In genomic region chr17:82037113-82037888, GRCh38 we compare ENCODE assay signal across 8 cellular contexts. TPM values are rescaled to one million over a fixed set of nuclear protein-coding genes. Genes with fewer than 3 reads are reported as not detected.
DNase-seq lines count a peak whose midpoint lies in the region; ATAC-seq, FAIRE-seq and TF ChIP-seq lines count a peak whose summit lies in the region.

Gene DCXR, minus strand, starts transcription at chr17:82037697. Its CDS starts 15 bp downstream, at chr17:82037682.

- no peaks in the 10 kb centered on the region for H3K79me2 ChIP-seq in OCI-LY1 (ENCODE audit: insufficient read depth, low read length)

- no peaks in the 10 kb centered on the region; the same call in 1 of the 2 replicates for H3F3A ChIP-seq in OCI-LY1 (ENCODE audit: insufficient read depth, low read length)

- H3K36me3 ChIP-seq in OCI-LY1 (ENCODE audit: insufficient read depth, low read length) = 0 out of 2 replicates have a peak, but pooled peaks cover 6% of the 10 kb centered on the region

- no peak for FAIRE-seq in D721Med (lab: Jason Lieb, UNC)

- in situ Hi-C loops in endometrial microvascular endothelial cells (cut with HindIII; ENCODE audit: inconsistent ontology term, low pct_unique_long_range_greater_than_20kb, low sequenced_read_pairs) = no loop called here

- H3K27ac Mint-ChIP-seq in mesothelial cell of epicardium = peak within 1 kb of the TSS; percentile 89

- peak within 1 kb of the TSS; percentile 50; the same call in 1 of the 2 replicates for H2AFZ ChIP-seq in OCI-LY1 (ENCODE audit: low read length)

- H3K4me3 ChIP-seq in OCI-LY1 (ENCODE audit: low read depth, low read length, poor library complexity, severe bottlenecking) = peak within 1 kb of the TSS; percentile 80

- H3K9me3 Mint-ChIP-seq in mesothelial cell of epicardium = no peaks in the 10 kb centered on the region

- peak; percentile 91 for ATAC-seq in GM21447 (IDR thresholded peaks at IDR 0.05; ENCODE audit: unreplicated experiment)

- H3K9me2 ChIP-seq in OCI-LY1 (ENCODE audit: low read depth, low read length) = no peaks in the 10 kb centered on the region

- H3K9me3 ChIP-seq in OCI-LY1 (ENCODE audit: low read length) = no peaks in the 10 kb centered on the region

- H3K27me3 Mint-ChIP-seq in mesothelial cell of epicardium (ENCODE audit: low read depth) = no peaks in the 10 kb centered on the region

- peak within 1 kb of the TSS; percentile 74 for H3K4me3 Mint-ChIP-seq in mesothelial cell of epicardium

- no peaks in the 10 kb centered on the region for H3K27me3 ChIP-seq in OCI-LY1 (ENCODE audit: insufficient read depth, low read length)

- H3K4me2 ChIP-seq in OCI-LY1 (ENCODE audit: low read length) = peak within 1 kb of the TSS; percentile 85

- H4K20me1 ChIP-seq in OCI-LY1 (ENCODE audit: insufficient read depth, low read length) = no peaks in the 10 kb centered on the region

- DNase-seq in D721Med (ENCODE audit: insufficient read length, low spot score) (peak; percentile 96), HuH-7 (ENCODE audit: low spot score) (peak; percentile 99), mesothelial cell of epicardium (ENCODE audit: low spot score in 2 of 2, unreplicated experiment in 2 of 2) (peak; percentile 92 to 97)
- DNase-seq in activated CD8-positive, alpha-beta memory T cell treated with anti-CD3 and anti-CD28 coated beads, Interleukin-2, amount 50 U/mL, for 4 hours = peak; percentile 92
- DNase-seq in stimulated activated CD8-positive, alpha-beta memory T cell treated with anti-CD3 and anti-CD28 coated beads, Interleukin-15, amount 100 ng/mL, for 48 hours (ENCODE audit: low read depth in 2 of 2) = peak; percentile 96 to 97

- H3K4me1 ChIP-seq in OCI-LY1 (ENCODE audit: insufficient read depth, low read length, severe bottlenecking) = peaks cover 24% of the 10 kb centered on the region

- peak; percentile 85 for TF ChIP-seq CTCF in D721Med (IDR thresholded peaks at IDR 0.05; ENCODE audit: insufficient read depth, missing control alignments)
- TF ChIP-seq CTCF in OCI-LY1 (IDR thresholded peaks at IDR 0.05; ENCODE audit: low read length) = peak; percentile 81
- peak; percentile 66 for TF ChIP-seq CTCF in mesothelial cell of epicardium (IDR thresholded peaks at IDR 0.05; ENCODE audit: unreplicated experiment)

- peaks cover 5% of the 10 kb centered on the region for H3K36me3 Mint-ChIP-seq in mesothelial cell of epicardium

- peaks cover 22% of the 10 kb centered on the region for H3K4me1 Mint-ChIP-seq in mesothelial cell of epicardium

- H3K27ac ChIP-seq in OCI-LY1 (ENCODE audit: low read depth, low read length, poor library complexity, severe bottlenecking) = no peak within 1 kb of the TSS

- H3K9ac ChIP-seq in OCI-LY1 (ENCODE audit: low read length) = peak within 1 kb of the TSS; percentile 92

RNA-seq across cellular contexts. Expression of gene DCXR, which starts in this region (rescaled TPM):
- total RNA-seq in endometrial microvascular endothelial cells (ENCODE audit: inconsistent ontology term) (133 TPM), mesothelial cell of epicardium (73.5 to 80.2 TPM (median 77.6 TPM) in 3 replicates)
